In the genomic region with DNA sequence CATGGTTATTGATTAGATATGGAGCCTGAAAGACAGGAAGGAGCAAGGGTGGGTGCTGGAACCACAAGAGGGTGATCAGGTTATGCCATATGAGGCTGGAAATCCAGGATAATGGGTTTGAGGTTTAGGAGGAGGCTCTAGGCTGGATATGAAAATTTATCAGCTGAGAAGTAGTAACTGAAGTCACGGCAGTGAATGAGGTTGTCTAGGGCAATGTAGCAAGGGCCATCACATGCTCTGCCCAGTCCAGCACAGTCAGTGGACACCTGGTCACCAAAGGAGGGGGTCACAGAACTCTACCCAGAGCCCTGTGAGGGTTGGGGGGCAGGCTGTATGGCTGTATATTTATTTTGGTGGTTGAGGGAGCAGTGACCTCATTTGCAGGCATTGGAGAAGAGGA, we compare ENCODE assay signal across 19 cellular contexts. TPM values are rescaled to one million over a fixed set of nuclear protein-coding genes. Genes with fewer than 3 reads are reported as not detected.
DNase-seq lines count a peak whose midpoint lies in the region; ATAC-seq and TF ChIP-seq lines count a peak whose summit lies in the region.
"Had no signal": no experiment of that assay in that cellular context is flagged by ENCODE, and none has a peak within 500 bp of the region (broad histone marks: within the 10 kb centered on the region; RNA-seq: fewer than 3 reads in every experiment).

No MANE protein-coding gene starts in this region.

- 71 to 89% methylated on average over 1 of the region's 1 CpG for WGBS in tibial nerve, 2 donors

- H2AFZ ChIP-seq in HCT116 (ENCODE audit: low read depth, low read length, poor library complexity, severe bottlenecking), result no peak overlapping the region

- no peak for TF ChIP-seq RAD21 in HCT116 (IDR thresholded peaks at IDR 0.05; ENCODE audit: low read depth)

- H3K4me1 ChIP-seq in HCT116 (ENCODE audit: control insufficient read depth in 1 of 2, insufficient read depth in 2 of 2, low read length in 2 of 2) (peaks cover 21 to 65% of the 10 kb centered on the region in 2 experiments), tibial nerve (peaks cover 0 to 10% (median 0%) of the 10 kb centered on the region in 4 donors), right atrium auricular region (no peaks in the 10 kb centered on the region)

- intact Hi-C loops in HCT116 (cut with micrococcal nuclease), result no loop called here

- no peak for TF ChIP-seq EP300 in tibial nerve (IDR thresholded peaks at IDR 0.05)

- CTCF ChIA-PET in HCT116 (lab: Charles Lee), result no interaction called here

- no peaks in the 10 kb centered on the region for H3K36me3 ChIP-seq in HCT116 (ENCODE audit: control insufficient read depth in 1 of 2, insufficient read depth in 2 of 2, low read length in 2 of 2)
- H3K36me3 ChIP-seq in tibial nerve, result no peaks in the 10 kb centered on the region
- no peaks in the 10 kb centered on the region for H3K36me3 ChIP-seq in right atrium auricular region
- H3K36me3 ChIP-seq: BLaER1 had no signal

- RAD21 ChIA-PET in HCT116 (lab: Charles Lee; ENCODE audit: low non-redundant PET in 1 of 2, low total read pairs in 2 of 2, uncharacterized antibody in 2 of 2, unreplicated experiment in 2 of 2), result no interaction called here

- DNase-seq in HCT116 (ENCODE audit: low read depth, low spot score), result no peak
- peak; percentile 12 for DNase-seq in coronary artery (ENCODE audit: low spot score)
- DNase-seq in epithelial cell of prostate (ENCODE audit: low read depth, low spot score), result no peak
- peak; percentile 4 for DNase-seq in mesenteric fat pad (ENCODE audit: low spot score)
- no peak for DNase-seq in NCI-H774 (lab: John Stamatoyannopoulos, UW)
- DNase-seq in tibial nerve (ENCODE audit: low spot score in 2 of 2), result no peak
- DNase-seq in right atrium auricular region (ENCODE audit: low spot score), result no peak
- no peak for DNase-seq in activated T-cell treated with anti-CD3 and anti-CD28 coated beads for 4 hours
- DNase-seq: 8988T; CD4-positive, alpha-beta memory T cell; DMS153; DMS79 treated with DMSO at 0.1 percent for 48 hours; GF-D8; GOT3; H9 had no signal

- no TSS peak for BruUV-seq in HCT116 (replicated peaks; lab: Mats Ljungman, UMichigan)

- no peaks in the 10 kb centered on the region for H3K9me3 ChIP-seq in HCT116 (ENCODE audit: control insufficient read depth in 1 of 2, insufficient read depth in 1 of 2, low read depth in 1 of 2, low read length in 2 of 2)
- H3K9me3 ChIP-seq in tibial nerve, result no peaks in the 10 kb centered on the region
- no peaks in the 10 kb centered on the region for H3K9me3 ChIP-seq in right atrium auricular region
- H3K9me3 ChIP-seq: BLaER1 had no signal

- H3K9ac ChIP-seq in HCT116 (ENCODE audit: low read length), result no peak overlapping the region
- H3K9ac ChIP-seq: BLaER1 had no signal

- TF ChIP-seq POLR2A in HCT116 (IDR thresholded peaks at IDR 0.05; ENCODE audit: borderline replicate concordance, extremely low read depth, insufficient read depth, insufficient read length) (no peak), tibial nerve (IDR thresholded peaks at IDR 0.05) (no peak)

- no peaks in the 10 kb centered on the region for H3K79me2 ChIP-seq in HCT116 (ENCODE audit: insufficient read depth, low read length)

- no peaks in the 10 kb centered on the region for H3K27me3 ChIP-seq in HCT116 (ENCODE audit: insufficient read depth, low read length)
- no peaks in the 10 kb centered on the region for H3K27me3 ChIP-seq in tibial nerve
- H3K27me3 ChIP-seq in right atrium auricular region, result no peaks in the 10 kb centered on the region
- H3K27me3 ChIP-seq: BLaER1 had no signal

- TF ChIP-seq CTCF in HCT116 (IDR thresholded peaks at IDR 0.05 in 2 of 3, conservative IDR thresholded peaks at IDR 0.05 in 1 of 3; ENCODE audit: borderline replicate concordance in 1 of 3, insufficient read depth in 1 of 3, low read depth in 2 of 3, low read length in 2 of 3) (no peak), coronary artery (IDR thresholded peaks at IDR 0.05) (no peak), tibial nerve (IDR thresholded peaks at IDR 0.05) (no peak), right atrium auricular region (IDR thresholded peaks at IDR 0.05) (no peak)

- POLR2A ChIA-PET in HCT116 (lab: Charles Lee), result no interaction called here

- ATAC-seq in HCT116, result no peak

- H3K27ac ChIP-seq in HCT116 (ENCODE audit: low read depth, low read length) (no peak overlapping the region), coronary artery (no peak overlapping the region), epithelial cell of prostate (peak overlapping the region; percentile 83), tibial nerve (no peak overlapping the region), right atrium auricular region (no peak overlapping the region)
- H3K27ac ChIP-seq: BLaER1 had no signal

- H3K4me3 ChIP-seq in HCT116 (replicated peaks in 1 of 2; ENCODE audit: low read depth in 1 of 2, low read length in 2 of 2) (no peak overlapping the region), coronary artery (no peak overlapping the region), tibial nerve (no peak overlapping the region), right atrium auricular region (no peak overlapping the region)
- H3K4me3 ChIP-seq: BLaER1 had no signal

- no peaks in the 10 kb centered on the region for H4K20me1 ChIP-seq in HCT116 (ENCODE audit: insufficient read depth)
- H4K20me1 ChIP-seq: BLaER1 had no signal

- H3K9me2 ChIP-seq in HCT116 (ENCODE audit: insufficient read depth), result no peaks in the 10 kb centered on the region

- H3K4me2 ChIP-seq in HCT116 (ENCODE audit: low read length), result 0 out of 2 replicates have a peak overlapping the region, but pooled peaks have one; percentile 22
- H3K4me2 ChIP-seq: BLaER1 had no signal

TF ChIP-seq in HCT116, 20 proteins besides CTCF, POLR2A, EP300 and RAD21:
- TF ChIP-seq ZFX (IDR thresholded peaks at IDR 0.05), result no peak
- no peak for TF ChIP-seq CBX3 (IDR thresholded peaks at IDR 0.05; ENCODE audit: low read depth)
TF ChIP-seq in HCT116: peak in this region for 0.

RNA-seq across cellular contexts. Expression of a gene that starts 10.5 kb away (rescaled TPM):
- total RNA-seq in HCT116 (2021; ENCODE audit: unreplicated experiment) (4.4 TPM), mesenteric fat pad (not detected), tibial nerve (under 1 TPM in 1 of 4 donors, not detected in 3; 0.84 TPM), right atrium auricular region (not detected)
- polyA plus RNA-seq in HCT116 (2012), result 6.1 and 6.5 TPM in 2 replicates
- total RNA-seq: A673; CD4-positive, alpha-beta memory T cell had no signal
- polyA plus RNA-seq: AG04450; CD14-positive monocyte; CD4-positive, alpha-beta memory T cell had no signal

RNA-seq across cellular contexts. Expression of a gene that starts 28.9 kb away (rescaled TPM):
- total RNA-seq in HCT116 (2021; ENCODE audit: unreplicated experiment) (not detected), mesenteric fat pad (not detected), tibial nerve (not detected), right atrium auricular region (not detected)
- polyA plus RNA-seq in HCT116 (2012), result not detected in 2 replicates
- total RNA-seq: A673; CD4-positive, alpha-beta memory T cell had no signal
- polyA plus RNA-seq: AG04450; CD14-positive monocyte; CD4-positive, alpha-beta memory T cell had no signal

Comparison
In these comparisons a context has a peak if more than half of its experiments do, and no peak if none do; other contexts are left out.
1. DNase-seq: peak in coronary artery (single experiment) and mesenteric fat pad (single experiment); none in HCT116 (single experiment), epithelial cell of prostate (single experiment), NCI-H774 (single experiment), tibial nerve (0 of 2), right atrium auricular region (single experiment) and activated T-cell treated with anti-CD3 and anti-CD28 coated beads for 4 hours (single experiment).